In the genomic region with DNA sequence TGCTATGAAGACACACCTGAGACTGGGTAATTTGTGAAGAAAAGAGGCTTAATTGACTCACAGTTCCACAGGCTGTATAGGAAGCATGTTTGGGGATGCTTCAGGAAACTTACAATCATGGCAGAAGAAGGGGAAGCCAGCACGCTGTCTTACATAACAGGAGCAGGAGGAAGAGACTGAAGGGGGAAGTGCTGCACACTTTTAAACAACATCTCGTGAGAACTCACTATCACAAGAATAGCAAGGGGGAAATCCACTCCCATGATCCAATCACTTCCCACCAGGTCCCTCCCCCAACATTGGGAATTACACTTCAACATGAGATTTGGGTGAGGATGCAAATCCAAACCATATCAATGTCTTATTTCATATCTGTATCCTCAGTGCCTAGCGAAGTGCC, we compare ENCODE assay signal across 28 cellular contexts.
"Had no signal": no experiment of that assay in that cellular context is flagged by ENCODE, and none has a peak within 500 bp of the region (broad histone marks: within the 10 kb centered on the region; RNA-seq: fewer than 3 reads in every experiment).

No MANE protein-coding gene starts in this region.

- H3K27ac ChIP-seq: brain microvascular endothelial cell, KMS-11 had no signal

- DNase-seq: activated B cell treated with CpG ODN at 0.5 μM for 24 hours; activated CD4-positive, alpha-beta memory T cell treated with anti-CD3 and anti-CD28 coated beads for 36 hours; activated CD4-positive, alpha-beta T cell treated with anti-CD3 and anti-CD28 coated beads for 4 hours; activated CD4-positive, alpha-beta T cell treated with anti-CD3 and anti-CD28 coated beads, Interleukin-2, amount 50 U/mL, for 1 hour; activated CD4-positive, CD25-positive, alpha-beta regulatory T cell treated with anti-CD3 and anti-CD28 coated beads, Interleukin-2, amount 50 U/mL, for 72 hours; activated CD8-positive, alpha-beta memory T cell treated with anti-CD3 and anti-CD28 coated beads, Interleukin-2, amount 50 U/mL, for 48 hours; activated effector memory CD4-positive, alpha-beta T cell treated with anti-CD3 and anti-CD28 coated beads, Interleukin-2, amount 50 U/mL, for 16 hours; activated naive CD4-positive, alpha-beta T cell; activated naive CD4-positive, alpha-beta T cell treated with anti-CD3 and anti-CD28 coated beads, Interleukin-2, amount 50 U/mL, for 16 hours; activated naive CD8-positive, alpha-beta T cell treated with anti-CD3 and anti-CD28 coated beads for 36 hours; activated T-cell treated with anti-CD3 and anti-CD28 coated beads, Interleukin-2, amount 50 U/mL, for 48 hours; amniotic stem cell; aorta; brain microvascular endothelial cell; central memory CD4-positive, alpha-beta T cell; NCI-H1092 treated with DMSO at 0.1 percent for 48 hours; NCI-H1417; NCI-H146; NCI-H187; NCI-H2029 treated with DMSO at 0.1 percent for 48 hours; NCI-H2107; NCI-H2171; NCI-H510A; NCI-H526; NCI-H748 treated with DMSO at 0.1 percent for 48 hours; NK-92 treated with Interleukin-12 subunit alpha and Interleukin-12 subunit beta, amount 100 ng/mL, for 24 hours; SHP77 had no signal

- H3K27me3 ChIP-seq: brain microvascular endothelial cell had no signal

- H3K36me3 ChIP-seq: brain microvascular endothelial cell had no signal
